8 cellular contexts compared by ENCODE assay signal in genomic region chr11:128453444-128454336, GRCh38.
A peak's percentile ranks its signal among the peaks of the same experiment; 100 is the strongest.
DNase-seq lines count a peak whose midpoint lies in the region; ATAC-seq and TF ChIP-seq lines count a peak whose summit lies in the region.

No MANE protein-coding gene starts in this region.

- H3K9me3 Mint-ChIP-seq in CD8-positive, alpha-beta memory T cell, result no peaks in the 10 kb centered on the region

- H3K4me3 ChIP-seq in CD8-positive, alpha-beta memory T cell (ENCODE audit: low read length), result no peak overlapping the region
- H3K4me3 ChIP-seq in OCI-LY7 (ENCODE audit: low read depth, low read length, poor library complexity, severe bottlenecking) (no peak overlapping the region), osteoblast (ENCODE audit: insufficient read depth, low read length) (no peak overlapping the region)

- TF ChIP-seq CTCF in OCI-LY7 (conservative IDR thresholded peaks at IDR 0.05; ENCODE audit: low read length) (no peak), osteoblast (IDR thresholded peaks at IDR 0.05; ENCODE audit: extremely low read depth, low read depth, low read length) (no peak)

- peaks cover 31% of the 10 kb centered on the region for H3K36me3 ChIP-seq in CD8-positive, alpha-beta memory T cell (ENCODE audit: insufficient read depth, low read length)
- H3K36me3 ChIP-seq in OCI-LY7 (ENCODE audit: insufficient read depth, low read length) (peaks cover 53% of the 10 kb centered on the region), osteoblast (ENCODE audit: insufficient read depth, low read length) (peaks cover 21% of the 10 kb centered on the region)

- H4K20me1 ChIP-seq in OCI-LY7 (ENCODE audit: insufficient read depth, low read length), result no peaks in the 10 kb centered on the region
- no peaks in the 10 kb centered on the region for H4K20me1 ChIP-seq in osteoblast (ENCODE audit: insufficient read depth, low read length)

- no peaks in the 10 kb centered on the region for H3K9me2 ChIP-seq in OCI-LY7 (ENCODE audit: insufficient read depth, low read length)

- TSS peak; percentile 16 for BruUV-seq in OCI-LY7 (replicated peaks; lab: Mats Ljungman, UMichigan)

- peak overlapping the region in 3 of 7 donors; percentile 2 to 33 (median 9) for H3K4me3 Mint-ChIP-seq in CD8-positive, alpha-beta memory T cell

- CTCF ChIA-PET in CD8-positive, alpha-beta memory T cell (lab: Charles Lee), result interaction anchor here (1.5 kb wide), 1 partner anchor 130 kb away, joined by 3 read pairs; no protein-coding TSS in a partner anchor
- CTCF ChIA-PET in OCI-LY7 (lab: Charles Lee; ENCODE audit: unreplicated experiment), result no interaction called here

- H3K27me3 Mint-ChIP-seq in CD8-positive, alpha-beta memory T cell, result peaks cover 0 to 4% of the 10 kb centered on the region in 2 donors

- DNase-seq in CD8-positive, alpha-beta memory T cell, result no peak
- DNase-seq in OCI-LY7 (ENCODE audit: low spot score), result no peak
- peak; percentile 52 to 57 for DNase-seq in dermis microvascular lymphatic vessel endothelial cell (ENCODE audit: low read depth in 2 of 2)
- DNase-seq in osteoblast (ENCODE audit: insufficient read length, low spot score, missing footprints), result peak; percentile 71
- DNase-seq in activated CD8-positive, alpha-beta memory T cell treated with anti-CD3 and anti-CD28 coated beads, Interleukin-2, amount 50 U/mL, for 48 hours, result no peak
- no peak for DNase-seq in activated CD4-positive, alpha-beta T cell treated with anti-CD3 and anti-CD28 coated beads for 4 hours

- peak overlapping the region; percentile 59 to 96 (median 85) for H3K27ac Mint-ChIP-seq in CD8-positive, alpha-beta memory T cell

- H3K79me2 ChIP-seq in OCI-LY7 (ENCODE audit: insufficient read depth, low read depth, low read length) (no peaks in the 10 kb centered on the region), osteoblast (ENCODE audit: insufficient read depth, low read length) (no peaks in the 10 kb centered on the region)

- peaks cover 46 to 83% (median 79%) of the 10 kb centered on the region in 3 donors for H3K4me1 Mint-ChIP-seq in CD8-positive, alpha-beta memory T cell

- H3K27ac ChIP-seq in CD8-positive, alpha-beta memory T cell (ENCODE audit: low read depth, low read length), result no peak overlapping the region
- H3K27ac ChIP-seq in OCI-LY7 (ENCODE audit: low read depth, low read length, poor library complexity, severe bottlenecking), result no peak overlapping the region
- peak overlapping the region; percentile 76 for H3K27ac ChIP-seq in osteoblast (ENCODE audit: low read depth, low read length)

- intact Hi-C loops in OCI-LY7 (cut with micrococcal nuclease; ENCODE audit: unreplicated experiment), result loop anchor here (5.0 kb wide), 1 partner anchor 161 kb away; no protein-coding TSS in a partner anchor

- POLR2A ChIA-PET in CD8-positive, alpha-beta memory T cell (lab: Charles Lee), result no interaction called here
- POLR2A ChIA-PET in OCI-LY7 (lab: Charles Lee), result interaction anchor here (1.0 to 1.1 kb wide), 2 partner anchors 40 to 94 kb away, joined by 3 to 5 read pairs; no protein-coding TSS in a partner anchor

- peaks cover 10 to 45% (median 25%) of the 10 kb centered on the region in 3 donors for H3K36me3 Mint-ChIP-seq in CD8-positive, alpha-beta memory T cell

- peaks cover 28% of the 10 kb centered on the region for H3K4me1 ChIP-seq in CD8-positive, alpha-beta memory T cell (ENCODE audit: insufficient read depth, low read length)
- no peaks in the 10 kb centered on the region for H3K4me1 ChIP-seq in OCI-LY7 (ENCODE audit: insufficient read depth, low read length, poor library complexity, severe bottlenecking)
- peaks cover 38% of the 10 kb centered on the region for H3K4me1 ChIP-seq in osteoblast (ENCODE audit: insufficient read depth, low read length)

- H3K4me2 ChIP-seq in OCI-LY7 (ENCODE audit: low read length) (no peak overlapping the region), osteoblast (ENCODE audit: insufficient read depth, low read length) (peak overlapping the region; percentile 61)

- no peak for ATAC-seq in HG02885 (IDR thresholded peaks at IDR 0.05; ENCODE audit: poor library complexity, unreplicated experiment)
- ATAC-seq in GM21526 (IDR thresholded peaks at IDR 0.05; ENCODE audit: low FRiP score, unreplicated experiment), result no peak

- no peak overlapping the region for H2AFZ ChIP-seq in OCI-LY7 (ENCODE audit: low read length)
- H2AFZ ChIP-seq in osteoblast (ENCODE audit: low read length), result no peak overlapping the region

- H3K27me3 ChIP-seq in CD8-positive, alpha-beta memory T cell (ENCODE audit: insufficient read depth, low read length, poor library complexity, severe bottlenecking), result no peaks in the 10 kb centered on the region
- no peaks in the 10 kb centered on the region for H3K27me3 ChIP-seq in osteoblast (ENCODE audit: insufficient read depth, low read length)

- no peaks in the 10 kb centered on the region for H3K9me3 ChIP-seq in CD8-positive, alpha-beta memory T cell (ENCODE audit: low read length)
- H3K9me3 ChIP-seq in OCI-LY7 (ENCODE audit: low read length) (no peaks in the 10 kb centered on the region), osteoblast (ENCODE audit: low read depth, low read length) (no peaks in the 10 kb centered on the region)

Comparison
In these comparisons a context has a peak if more than half of its experiments do, and no peak if none do; other contexts are left out.
1. DNase-seq: peak in dermis microvascular lymphatic vessel endothelial cell (2 of 2) and osteoblast (single experiment); none in CD8-positive, alpha-beta memory T cell (0 of 5), OCI-LY7 (single experiment), activated CD8-positive, alpha-beta memory T cell treated with anti-CD3 and anti-CD28 coated beads, Interleukin-2, amount 50 U/mL, for 48 hours (single experiment) and activated CD4-positive, alpha-beta T cell treated with anti-CD3 and anti-CD28 coated beads for 4 hours (0 of 2).